26 cellular contexts compared by ENCODE assay signal in genomic region chr4:166078383-166078782, GRCh38.
"Had no signal": no experiment of that assay in that cellular context is flagged by ENCODE, and none has a peak within 500 bp of the region (broad histone marks: within the 10 kb centered on the region; RNA-seq: fewer than 3 reads in every experiment).

No MANE protein-coding gene starts in this region.

- H3K27me3 ChIP-seq: brain microvascular endothelial cell, Peyer's patch had no signal

- H3K27ac ChIP-seq: brain microvascular endothelial cell, KMS-11, Peyer's patch had no signal

- H3K9me3 ChIP-seq: Peyer's patch had no signal

- H3K4me1 ChIP-seq: Peyer's patch had no signal

- H3K4me3 ChIP-seq: Peyer's patch had no signal

- H3K4me2 ChIP-seq: KMS-11 had no signal

- DNase-seq: activated CD4-positive, alpha-beta memory T cell treated with anti-CD3 and anti-CD28 coated beads for 36 hours; activated CD4-positive, alpha-beta T cell treated with anti-CD3 and anti-CD28 coated beads for 36 hours; activated CD4-positive, alpha-beta T cell treated with anti-CD3 and anti-CD28 coated beads, Interleukin-2, amount 50 U/mL, for 1 hour; activated CD8-positive, alpha-beta memory T cell treated with anti-CD3 and anti-CD28 coated beads, Interleukin-2, amount 50 U/mL, for 4 hours; activated gamma-delta T cell treated with Interleukin-2 at 50 U/mL for 16 hours; activated naive CD4-positive, alpha-beta T cell treated with anti-CD3 and anti-CD28 coated beads for 36 hours; activated naive CD8-positive, alpha-beta T cell treated with anti-CD3 and anti-CD28 coated beads, Interleukin-2, amount 50 U/mL, for 24 hours; activated T-cell treated with anti-CD3 and anti-CD28 coated beads for 4 hours; activated T-cell treated with anti-CD3 and anti-CD28 coated beads, Interleukin-2, amount 50 U/mL, for 4 hours; aorta; central memory CD4-positive, alpha-beta T cell; MM.1S; MV-4-11; NCI-H1092; NCI-H1436 treated with DMSO at 0.1 percent for 48 hours; NCI-H1694 treated with DMSO at 0.1 percent for 48 hours; NCI-H2029; NCI-H446; NCI-H510A treated with DMSO at 0.1 percent for 48 hours; NCI-H526 treated with DMSO at 0.1 percent for 48 hours; NCI-H774; Peyer's patch; RPMI8226; SIG-M5 had no signal

- H3K9ac ChIP-seq: KMS-11 had no signal

- H3K36me3 ChIP-seq: brain microvascular endothelial cell, Peyer's patch had no signal
